ENCODE assay signal across 28 cellular contexts in genomic region chr11:90542092-90542491, GRCh38.
DNase-seq lines count a peak whose midpoint lies in the region; ATAC-seq and TF ChIP-seq lines count a peak whose summit lies in the region.
"Had no signal": no experiment of that assay in that cellular context is flagged by ENCODE, and none has a peak within 500 bp of the region (broad histone marks: within the 10 kb centered on the region; RNA-seq: fewer than 3 reads in every experiment).

No MANE protein-coding gene starts in this region.

- ATAC-seq in RWPE2 (ENCODE audit: low read depth) (no peak), HG02981 (IDR thresholded peaks at IDR 0.05; ENCODE audit: unreplicated experiment) (no peak)
- ATAC-seq: HepG2, Panc1 had no signal

- no peak overlapping the region for H3K27ac ChIP-seq in RWPE2 (ENCODE audit: poor library complexity, severe bottlenecking)

- H3K36me3 ChIP-seq in RWPE2 (ENCODE audit: low read depth) (no peaks in the 10 kb centered on the region), MG63 (no peaks in the 10 kb centered on the region)

- TF ChIP-seq CTCF in LNCAP (IDR thresholded peaks at IDR 0.05) (peak; percentile 72), RWPE2 (IDR thresholded peaks at IDR 0.05; ENCODE audit: poor library complexity, severe bottlenecking) (peak; percentile 16)

- H3K4me3 ChIP-seq in RWPE2 (ENCODE audit: severe bottlenecking): no peak overlapping the region
- no peak overlapping the region for H3K4me3 ChIP-seq in MG63

- H3K9me3 ChIP-seq in RWPE2 (ENCODE audit: severe bottlenecking) (no peaks in the 10 kb centered on the region), MG63 (no peaks in the 10 kb centered on the region)
- H3K9me3 ChIP-seq: SK-N-SH had no signal

- no peaks in the 10 kb centered on the region for H3K4me1 ChIP-seq in RWPE2 (ENCODE audit: insufficient read depth, poor library complexity, severe bottlenecking)

- H3K27me3 ChIP-seq in RWPE2 (ENCODE audit: insufficient read depth, poor library complexity, severe bottlenecking) (no peaks in the 10 kb centered on the region), MG63 (no peaks in the 10 kb centered on the region)

- DNase-seq in DMS53 (lab: John Stamatoyannopoulos, UW): peak; percentile 26
- DNase-seq in DMS53 treated with DMSO at 0.1 percent for 48 hours (lab: John Stamatoyannopoulos, UW; ENCODE audit: unreplicated experiment): no peak
- no peak for DNase-seq in RWPE2 (ENCODE audit: low spot score)
- DNase-seq in pons (ENCODE audit: low spot score): peak; percentile 2
- no peak for DNase-seq in RPMI8226
- no peak for DNase-seq in MG63
- DNase-seq: 8988T; CD4-positive, alpha-beta memory T cell; COR-L47; DMS79 treated with DMSO at 0.1 percent for 48 hours; GF-D8; H7; Karpas-422; NCI-H1048; NCI-H1417; NCI-H1694; NCI-H2029 treated with DMSO at 0.1 percent for 48 hours; NCI-H2171; NCI-H226; NCI-H510A treated with DMSO at 0.1 percent for 48 hours; NCI-H748 treated with DMSO at 0.1 percent for 48 hours; NK-92 treated with Interleukin-12 subunit alpha and Interleukin-12 subunit beta, amount 100 ng/mL, for 24 hours; SK-N-SH; SW 1271 had no signal

Comparison
In these comparisons a context has a peak if more than half of its experiments do, and no peak if none do; other contexts are left out.
1. DNase-seq: peak in DMS53 (single experiment) and pons (single experiment); none in DMS53 treated with DMSO at 0.1 percent for 48 hours (single experiment), RWPE2 (single experiment), RPMI8226 (single experiment) and MG63 (single experiment).